8 cellular contexts compared by ENCODE assay signal in genomic region chrX:48540015-48540350, GRCh38. TPM values are rescaled to one million over a fixed set of nuclear protein-coding genes. Genes with fewer than 3 reads are reported as not detected.
DNase-seq lines count a peak whose midpoint lies in the region; ATAC-seq, FAIRE-seq and TF ChIP-seq lines count a peak whose summit lies in the region.

No MANE protein-coding gene starts in this region.

- H3K9me1 ChIP-seq in endothelial cell of umbilical vein (replicated peaks; ENCODE audit: control insufficient read depth, extremely low read depth, insufficient read depth, low read length) = no peaks in the 10 kb centered on the region

- ATAC-seq in GM21576 (IDR thresholded peaks at IDR 0.05; ENCODE audit: unreplicated experiment) (peak; percentile 45), naive B cell (ENCODE audit: low read depth in 2 of 2) (peak; percentile 51 to 55)

- CTCF ChIA-PET in endothelial cell of umbilical vein (lab: Charles Lee) = interaction anchor here (0.8 to 1.6 kb wide), 8 partner anchors 8 to 92 kb away, joined by 3 to 11 read pairs (median 5); partner anchors contain the start of gene EBP

- POLR2A ChIA-PET in endothelial cell of umbilical vein (lab: Charles Lee) = interaction anchor here (0.7 to 1.7 kb wide), 3 partner anchors 18 to 53 kb away, joined by 3 to 7 read pairs (median 4); partner anchors contain the start of gene RBM3

- peaks cover 9 to 16% (median 14%) of the 10 kb centered on the region in 3 donors for H3K4me1 Mint-ChIP-seq in naive B cell

- H3K27me3 Mint-ChIP-seq in naive B cell = no peaks in the 10 kb centered on the region

- H3K36me3 ChIP-seq in ES-I3 (ENCODE audit: insufficient read depth, low read length) (no peaks in the 10 kb centered on the region), endothelial cell of umbilical vein (ENCODE audit: control insufficient read depth in 2 of 2, extremely low read depth in 1 of 2, insufficient read depth in 2 of 2, low read length in 2 of 2) (peaks cover 3% of the 10 kb centered on the region in 2 experiments), subcutaneous abdominal adipose tissue (ENCODE audit: control insufficient read depth in 5 of 5, insufficient read depth in 5 of 5, low read length in 5 of 5) (peaks cover 0 to 11% (median 6%) of the 10 kb centered on the region in 5 donors)

- FAIRE-seq in endothelial cell of umbilical vein (lab: Jason Lieb, UNC) = no peak

- H2AFZ ChIP-seq in endothelial cell of umbilical vein (ENCODE audit: low read depth, low read length) = peak overlapping the region; percentile 68

- peaks cover 0 to 5% (median 0%) of the 10 kb centered on the region in 7 donors for H3K9me3 Mint-ChIP-seq in naive B cell

- TF ChIP-seq CTCF in endothelial cell of umbilical vein (IDR thresholded peaks at IDR 0.05; ENCODE audit: extremely low read depth in 1 of 2, insufficient read depth in 1 of 2, low read depth in 1 of 2, low read length in 2 of 2) = no peak

- peak overlapping the region; percentile 80 to 97 (median 91) for H3K4me3 Mint-ChIP-seq in naive B cell

- no peaks in the 10 kb centered on the region for H3K9me3 ChIP-seq in ES-I3 (ENCODE audit: control insufficient read depth, insufficient read depth, low read length)
- no peaks in the 10 kb centered on the region for H3K9me3 ChIP-seq in endothelial cell of umbilical vein (replicated peaks; ENCODE audit: control insufficient read depth, insufficient read depth, low read length)
- no peaks in the 10 kb centered on the region for H3K9me3 ChIP-seq in subcutaneous abdominal adipose tissue (ENCODE audit: control insufficient read depth in 5 of 5, low read length in 5 of 5)

- TF ChIP-seq POLR2A in endothelial cell of umbilical vein (IDR thresholded peaks at IDR 0.05; ENCODE audit: low read depth, low read length) = no peak

- no TSS peak for BruUV-seq in endothelial cell of umbilical vein (replicated peaks; lab: Mats Ljungman, UMichigan)

- H3K9ac ChIP-seq in ES-I3 (ENCODE audit: low read depth, low read length) (peak overlapping the region; percentile 72; the same call in 1 of the 2 replicates), endothelial cell of umbilical vein (replicated peaks; ENCODE audit: extremely low read depth, insufficient read depth, low read length) (peak overlapping the region; percentile 77), subcutaneous abdominal adipose tissue (ENCODE audit: low read length in 5 of 5) (peak overlapping the region in 4 of 5 donors; percentile 61 to 71 (median 64))

- H3K27me3 ChIP-seq in endothelial cell of umbilical vein (ENCODE audit: control insufficient read depth in 2 of 2, insufficient read depth in 2 of 2, low read length in 2 of 2) = no peaks in the 10 kb centered on the region
- peaks cover 0 to 9% (median 0%) of the 10 kb centered on the region in 5 donors for H3K27me3 ChIP-seq in subcutaneous abdominal adipose tissue (ENCODE audit: control insufficient read depth in 5 of 5, insufficient read depth in 4 of 5, low read length in 5 of 5)

- H3K79me2 ChIP-seq in endothelial cell of umbilical vein (ENCODE audit: control insufficient read depth, insufficient read depth, low read length) = peaks cover 13% of the 10 kb centered on the region

- H3K4me2 ChIP-seq in endothelial cell of umbilical vein (ENCODE audit: insufficient read depth, low read length) = peak overlapping the region; percentile 43

- no peaks in the 10 kb centered on the region for H4K20me1 ChIP-seq in endothelial cell of umbilical vein (replicated peaks; ENCODE audit: control insufficient read depth, extremely low read depth, insufficient read depth, low read length)

- H3K4me3 ChIP-seq in endothelial cell of umbilical vein (replicated peaks in 1 of 3; ENCODE audit: insufficient read depth in 1 of 3, low read depth in 1 of 3, low read length in 3 of 3) = peak overlapping the region; percentile 52 to 88 (median 61)
- peak overlapping the region; percentile 55 to 83 (median 69) for H3K4me3 ChIP-seq in subcutaneous abdominal adipose tissue (ENCODE audit: low read depth in 1 of 5, low read length in 5 of 5)

- H3K36me3 Mint-ChIP-seq in naive B cell = no peaks in the 10 kb centered on the region

- H3K27ac Mint-ChIP-seq in naive B cell = peak overlapping the region; percentile 89 to 99 (median 97)

- peak; percentile 30 for DNase-seq in LoVo (ENCODE audit: low spot score)
- peak; percentile 55 to 65 for DNase-seq in activated CD4-positive, alpha-beta T cell treated with anti-CD3 and anti-CD28 coated beads, Interleukin-2, amount 50 U/mL, for 48 hours
- DNase-seq in endothelial cell of umbilical vein (ENCODE audit: low read depth, low spot score) = peak; percentile 50
- DNase-seq in naive B cell = peak; percentile 63
- DNase-seq in islet precursor cell = no peak

- intact Hi-C loops in endothelial cell of umbilical vein (cut with micrococcal nuclease) = loop anchor here (2.0 kb wide), 1 partner anchor 57 kb away; the partner anchor contains the start of gene WDR13

- dilution Hi-C loops in endothelial cell of umbilical vein (cut with MboI; ENCODE audit: extremely low pct_ligation_motif_present, low sequenced_read_pairs) = no loop called here

- no peaks in the 10 kb centered on the region for H3K4me1 ChIP-seq in ES-I3 (ENCODE audit: insufficient read depth, low read length)
- peaks cover 7% of the 10 kb centered on the region for H3K4me1 ChIP-seq in endothelial cell of umbilical vein (ENCODE audit: control insufficient read depth, extremely low read depth, insufficient read depth, low read length)
- peaks cover 0 to 15% (median 9%) of the 10 kb centered on the region in 5 donors for H3K4me1 ChIP-seq in subcutaneous abdominal adipose tissue (ENCODE audit: control insufficient read depth in 5 of 5, insufficient read depth in 5 of 5, low read length in 5 of 5)

- H3K27ac ChIP-seq in endothelial cell of umbilical vein (ENCODE audit: insufficient read depth, low read depth, low read length) (peak overlapping the region; percentile 71), subcutaneous abdominal adipose tissue (ENCODE audit: low read depth, low read length) (peak overlapping the region; percentile 72)

TF ChIP-seq in endothelial cell of umbilical vein, 7 proteins besides CTCF, POLR2A, EP300 and RAD21 (continues in another document):
- no peak for TF ChIP-seq POLR2AphosphoS5 (IDR thresholded peaks at IDR 0.05; ENCODE audit: insufficient read depth, low read depth, low read length)

RNA-seq across cellular contexts. Expression of gene TBC1D25, which starts 0.5 kb away (rescaled TPM):
- 14.4 and 16.3 TPM in 2 replicates for total RNA-seq in endothelial cell of umbilical vein
- polyA plus RNA-seq in endothelial cell of umbilical vein (16.0 and 18.3 TPM in 2 replicates), naive B cell (ENCODE audit: low read depth in 6 of 6) (10 to 100 TPM; 14.5 to 24.4 (median 21.2) TPM)
- 13.4 and 14.7 TPM in 2 replicates for polyA plus RNA-seq in endothelial cell of umbilical vein (2011; cell fraction: cytosol; rRNA removed)
- polyA plus RNA-seq in endothelial cell of umbilical vein (2011; cell fraction: nucleus; rRNA removed) = 16.8 and 20.6 TPM in 2 replicates
- 13.8 and 15.9 TPM in 2 replicates for polyA plus RNA-seq in endothelial cell of umbilical vein (2012)
- polyA minus RNA-seq in endothelial cell of umbilical vein = 13.4 and 15.8 TPM in 2 replicates
- 6.5 TPM for polyA minus RNA-seq in endothelial cell of umbilical vein (2011; cell fraction: cytosol; rRNA and poly(A)+ RNA removed)
- 5.1 and 10.2 TPM in 2 replicates for polyA minus RNA-seq in endothelial cell of umbilical vein (2011; cell fraction: nucleus; rRNA and poly(A)+ RNA removed)

RNA-seq across cellular contexts. Expression of gene EBP, which starts 18.4 kb away (rescaled TPM):
- total RNA-seq in endothelial cell of umbilical vein = 102 and 114 TPM in 2 replicates
- polyA plus RNA-seq in endothelial cell of umbilical vein (178 and 183 TPM in 2 replicates), naive B cell (ENCODE audit: low read depth in 6 of 6) (10 to 100 TPM; 54.3 to 83.5 (median 64.1) TPM)
- polyA plus RNA-seq in endothelial cell of umbilical vein (2011; cell fraction: cytosol; rRNA removed) = 102 and 113 TPM in 2 replicates
- 62.3 and 69.1 TPM in 2 replicates for polyA plus RNA-seq in endothelial cell of umbilical vein (2011; cell fraction: nucleus; rRNA removed)
- 53.8 and 74.0 TPM in 2 replicates for polyA plus RNA-seq in endothelial cell of umbilical vein (2012)
- 154 and 168 TPM in 2 replicates for polyA minus RNA-seq in endothelial cell of umbilical vein
- polyA minus RNA-seq in endothelial cell of umbilical vein (2011; cell fraction: cytosol; rRNA and poly(A)+ RNA removed) = 292 TPM
- polyA minus RNA-seq in endothelial cell of umbilical vein (2011; cell fraction: nucleus; rRNA and poly(A)+ RNA removed) = 15.5 and 18.6 TPM in 2 replicates

RNA-seq across cellular contexts. Expression of gene PORCN, which starts 31.2 kb away (rescaled TPM):
- total RNA-seq in endothelial cell of umbilical vein = 7.6 and 12.0 TPM in 2 replicates
- polyA plus RNA-seq in endothelial cell of umbilical vein (20.9 and 21.0 TPM in 2 replicates), naive B cell (ENCODE audit: low read depth in 6 of 6) (10 to 100 TPM in 3 of 6 donors, 1 to 10 TPM in 3; 1.5 to 12.2 (median 9.0) TPM)
- 11.6 and 13.7 TPM in 2 replicates for polyA plus RNA-seq in endothelial cell of umbilical vein (2011; cell fraction: cytosol; rRNA removed)
- 23.1 and 23.8 TPM in 2 replicates for polyA plus RNA-seq in endothelial cell of umbilical vein (2011; cell fraction: nucleus; rRNA removed)
- 8.5 and 10.6 TPM in 2 replicates for polyA plus RNA-seq in endothelial cell of umbilical vein (2012)
- 15.3 and 19.9 TPM in 2 replicates for polyA minus RNA-seq in endothelial cell of umbilical vein
- polyA minus RNA-seq in endothelial cell of umbilical vein (2011; cell fraction: cytosol; rRNA and poly(A)+ RNA removed) = 6.0 TPM
- polyA minus RNA-seq in endothelial cell of umbilical vein (2011; cell fraction: nucleus; rRNA and poly(A)+ RNA removed) = 9.2 and 10.5 TPM in 2 replicates

RNA-seq across cellular contexts. Expression of gene RBM3, which starts 34.3 kb away (rescaled TPM):
- total RNA-seq in endothelial cell of umbilical vein = 477 and 485 TPM in 2 replicates
- polyA plus RNA-seq in endothelial cell of umbilical vein (223 and 313 TPM in 2 replicates), naive B cell (ENCODE audit: low read depth in 6 of 6) (100 to 1,000 TPM; 231 to 340 (median 264) TPM)
- 303 and 312 TPM in 2 replicates for polyA plus RNA-seq in endothelial cell of umbilical vein (2011; cell fraction: cytosol; rRNA removed)
- polyA plus RNA-seq in endothelial cell of umbilical vein (2011; cell fraction: nucleus; rRNA removed) = 286 and 354 TPM in 2 replicates
- polyA plus RNA-seq in endothelial cell of umbilical vein (2012) = 410 and 537 TPM in 2 replicates
- 621 and 636 TPM in 2 replicates for polyA minus RNA-seq in endothelial cell of umbilical vein
- polyA minus RNA-seq in endothelial cell of umbilical vein (2011; cell fraction: cytosol; rRNA and poly(A)+ RNA removed) = 58.7 TPM
- 149 and 176 TPM in 2 replicates for polyA minus RNA-seq in endothelial cell of umbilical vein (2011; cell fraction: nucleus; rRNA and poly(A)+ RNA removed)

RNA-seq across cellular contexts. Expression of gene WDR13, which starts 57.3 kb away (rescaled TPM):
- 85.0 and 96.1 TPM in 2 replicates for total RNA-seq in endothelial cell of umbilical vein
- polyA plus RNA-seq in endothelial cell of umbilical vein (169 and 253 TPM in 2 replicates), naive B cell (ENCODE audit: low read depth in 6 of 6) (10 to 100 TPM; 54.4 to 85.0 (median 61.3) TPM)
- polyA plus RNA-seq in endothelial cell of umbilical vein (2011; cell fraction: cytosol; rRNA removed) = 129 and 136 TPM in 2 replicates
- polyA plus RNA-seq in endothelial cell of umbilical vein (2011; cell fraction: nucleus; rRNA removed) = 259 and 399 TPM in 2 replicates
- polyA plus RNA-seq in endothelial cell of umbilical vein (2012) = 112 and 137 TPM in 2 replicates
- 77.3 and 118 TPM in 2 replicates for polyA minus RNA-seq in endothelial cell of umbilical vein
- polyA minus RNA-seq in endothelial cell of umbilical vein (2011; cell fraction: cytosol; rRNA and poly(A)+ RNA removed) = 75.6 TPM
- 53.4 and 65.0 TPM in 2 replicates for polyA minus RNA-seq in endothelial cell of umbilical vein (2011; cell fraction: nucleus; rRNA and poly(A)+ RNA removed)
